1 cellular context compared by ENCODE assay signal in the genomic region with DNA sequence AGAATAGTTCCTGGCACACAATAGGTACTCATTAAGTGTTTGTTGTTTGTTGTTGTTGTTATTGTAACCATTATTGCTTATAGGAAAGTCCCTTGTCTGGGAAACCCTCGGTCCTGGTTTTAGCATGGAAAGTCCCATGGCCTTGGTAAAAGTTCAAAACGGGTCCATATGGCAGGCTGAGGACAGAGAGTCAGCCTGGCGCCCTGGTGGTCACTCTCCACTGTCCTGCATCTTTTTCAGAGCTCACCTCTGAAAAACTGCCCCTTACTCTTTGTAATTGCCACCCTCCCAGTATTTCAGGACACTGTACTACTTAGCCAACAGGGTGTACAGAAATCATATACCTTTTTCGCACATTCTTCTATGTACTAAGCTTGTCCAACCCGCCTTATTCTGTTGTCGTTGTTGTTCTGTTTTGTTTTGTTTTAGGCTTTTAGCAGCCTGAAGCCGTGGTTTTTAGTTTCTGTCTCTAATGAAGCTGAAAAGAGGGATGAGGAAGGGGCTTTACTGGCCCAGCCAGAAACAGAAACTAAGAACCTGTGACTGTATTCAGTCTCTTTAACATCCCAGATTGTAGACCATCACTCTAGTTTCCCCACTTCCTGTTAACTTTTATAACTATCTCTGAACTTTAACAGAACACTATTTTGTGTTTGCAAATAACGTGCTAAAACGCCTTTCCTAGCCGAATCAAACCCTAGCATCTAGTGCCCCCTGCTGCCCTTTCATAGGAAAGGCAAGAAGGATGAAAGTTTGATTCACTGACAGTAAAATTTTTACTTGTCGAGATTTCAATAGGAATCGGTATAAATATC.
TF ChIP-seq lines count a peak whose summit lies in the region.

No MANE protein-coding gene starts in this region.

TF ChIP-seq in HEK293, 187 proteins besides CTCF, POLR2A, EP300 and RAD21 (continued from another document):
- TF ChIP-seq, protein P1, sequence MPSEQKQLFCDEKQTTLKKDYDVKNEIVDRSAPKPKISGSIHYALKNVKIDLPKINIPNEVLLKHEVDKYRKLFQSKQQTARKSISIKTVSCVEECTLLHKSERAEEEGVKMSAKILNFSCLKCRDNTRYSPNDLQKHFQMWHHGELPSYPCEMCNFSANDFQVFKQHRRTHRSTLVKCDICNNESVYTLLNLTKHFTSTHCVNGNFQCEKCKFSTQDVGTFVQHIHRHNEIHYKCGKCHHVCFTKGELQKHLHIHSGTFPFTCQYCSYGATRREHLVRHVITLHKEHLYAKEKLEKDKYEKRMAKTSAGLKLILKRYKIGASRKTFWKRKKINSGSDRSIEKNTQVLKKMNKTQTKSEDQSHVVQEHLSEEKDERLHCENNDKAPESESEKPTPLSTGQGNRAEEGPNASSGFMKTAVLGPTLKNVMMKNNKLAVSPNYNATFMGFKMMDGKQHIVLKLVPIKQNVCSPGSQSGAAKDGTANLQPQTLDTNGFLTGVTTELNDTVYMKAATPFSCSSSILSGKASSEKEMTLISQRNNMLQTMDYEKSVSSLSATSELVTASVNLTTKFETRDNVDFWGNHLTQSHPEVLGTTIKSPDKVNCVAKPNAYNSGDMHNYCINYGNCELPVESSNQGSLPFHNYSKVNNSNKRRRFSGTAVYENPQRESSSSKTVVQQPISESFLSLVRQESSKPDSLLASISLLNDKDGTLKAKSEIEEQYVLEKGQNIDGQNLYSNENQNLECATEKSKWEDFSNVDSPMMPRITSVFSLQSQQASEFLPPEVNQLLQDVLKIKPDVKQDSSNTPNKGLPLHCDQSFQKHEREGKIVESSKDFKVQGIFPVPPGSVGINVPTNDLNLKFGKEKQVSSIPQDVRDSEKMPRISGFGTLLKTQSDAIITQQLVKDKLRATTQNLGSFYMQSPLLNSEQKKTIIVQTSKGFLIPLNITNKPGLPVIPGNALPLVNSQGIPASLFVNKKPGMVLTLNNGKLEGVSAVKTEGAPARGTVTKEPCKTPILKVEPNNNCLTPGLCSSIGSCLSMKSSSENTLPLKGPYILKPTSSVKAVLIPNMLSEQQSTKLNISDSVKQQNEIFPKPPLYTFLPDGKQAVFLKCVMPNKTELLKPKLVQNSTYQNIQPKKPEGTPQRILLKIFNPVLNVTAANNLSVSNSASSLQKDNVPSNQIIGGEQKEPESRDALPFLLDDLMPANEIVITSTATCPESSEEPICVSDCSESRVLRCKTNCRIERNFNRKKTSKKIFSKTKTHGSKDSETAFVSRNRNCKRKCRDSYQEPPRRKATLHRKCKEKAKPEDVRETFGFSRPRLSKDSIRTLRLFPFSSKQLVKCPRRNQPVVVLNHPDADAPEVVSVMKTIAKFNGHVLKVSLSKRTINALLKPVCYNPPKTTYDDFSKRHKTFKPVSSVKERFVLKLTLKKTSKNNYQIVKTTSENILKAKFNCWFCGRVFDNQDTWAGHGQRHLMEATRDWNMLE (tag by site-specific recombination; conservative IDR thresholded peaks at IDR 0.05; ENCODE audit: low read depth) = 0 out of 2 replicates have a peak, but pooled peaks have one; percentile 13
- TF ChIP-seq TRIM28 (IDR thresholded peaks at IDR 0.05; ENCODE audit: borderline replicate concordance, low read length) (peak; percentile 84; the same call in 1 of the 2 replicates), ZNF19 (tag by site-specific recombination; IDR thresholded peaks at IDR 0.05; ENCODE audit: low read depth) (no peak), ZNF510 (tag by site-specific recombination; IDR thresholded peaks at IDR 0.05; ENCODE audit: insufficient replicate concordance) (peak; percentile 29), ZNF366 (tag by site-specific recombination; conservative IDR thresholded peaks at IDR 0.05) (peak; percentile 46; the same call in 1 of the 2 replicates), ZNF473 (tag by site-specific recombination; IDR thresholded peaks at IDR 0.05) (no peak), ZNF571 (tag by site-specific recombination; IDR thresholded peaks at IDR 0.05) (no peak), ZNF555 (tag by site-specific recombination; conservative IDR thresholded peaks at IDR 0.05) (no peak), PRDM1 (tag by site-specific recombination; IDR thresholded peaks at IDR 0.05) (peak; percentile 83; the same call in 1 of the 2 replicates), RBAK (tag by site-specific recombination; IDR thresholded peaks at IDR 0.05) (no peak), ZNF560 (tag by site-specific recombination; IDR thresholded peaks at IDR 0.05; ENCODE audit: borderline replicate concordance) (no peak), ELK4 (IDR thresholded peaks at IDR 0.05; ENCODE audit: borderline replicate concordance, low read depth, low read length) (no peak)
- TF ChIP-seq, protein P2, sequence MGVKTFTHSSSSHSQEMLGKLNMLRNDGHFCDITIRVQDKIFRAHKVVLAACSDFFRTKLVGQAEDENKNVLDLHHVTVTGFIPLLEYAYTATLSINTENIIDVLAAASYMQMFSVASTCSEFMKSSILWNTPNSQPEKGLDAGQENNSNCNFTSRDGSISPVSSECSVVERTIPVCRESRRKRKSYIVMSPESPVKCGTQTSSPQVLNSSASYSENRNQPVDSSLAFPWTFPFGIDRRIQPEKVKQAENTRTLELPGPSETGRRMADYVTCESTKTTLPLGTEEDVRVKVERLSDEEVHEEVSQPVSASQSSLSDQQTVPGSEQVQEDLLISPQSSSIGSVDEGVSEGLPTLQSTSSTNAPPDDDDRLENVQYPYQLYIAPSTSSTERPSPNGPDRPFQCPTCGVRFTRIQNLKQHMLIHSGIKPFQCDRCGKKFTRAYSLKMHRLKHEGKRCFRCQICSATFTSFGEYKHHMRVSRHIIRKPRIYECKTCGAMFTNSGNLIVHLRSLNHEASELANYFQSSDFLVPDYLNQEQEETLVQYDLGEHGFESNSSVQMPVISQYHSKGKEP (tag by site-specific recombination; IDR thresholded peaks at IDR 0.05) = 0 out of 2 replicates have a peak, but pooled peaks have one; percentile 30
